In the genomic region with DNA sequence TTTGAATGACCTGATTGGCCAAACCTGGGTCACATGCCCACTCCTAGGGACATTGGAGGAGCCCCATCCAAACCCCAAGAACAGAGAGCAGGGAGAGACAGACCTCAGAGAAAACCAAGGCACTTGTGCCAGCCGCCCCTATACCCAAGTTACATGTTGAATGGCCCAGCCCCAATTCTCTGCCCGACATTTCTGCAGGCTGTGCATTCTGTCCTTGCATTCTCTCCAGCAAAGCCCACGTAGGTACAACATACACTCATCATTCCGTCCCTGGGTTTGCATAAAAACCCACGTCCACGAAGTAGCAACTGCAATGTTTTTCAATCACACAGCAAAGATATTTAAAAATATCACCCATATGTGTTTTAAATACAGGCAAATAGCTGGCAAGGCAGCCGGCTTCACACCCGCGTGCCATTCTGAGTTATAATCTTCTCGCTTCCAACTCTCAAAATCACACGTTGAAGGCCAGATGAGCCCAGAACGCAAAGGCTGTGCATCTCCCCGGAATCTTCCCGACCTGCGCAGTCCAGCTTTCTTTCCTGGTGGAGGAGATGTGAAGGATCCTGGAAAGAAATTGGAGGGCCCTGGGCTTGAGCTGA, we compare ENCODE assay signal across 34 cellular contexts. TPM values are rescaled to one million over a fixed set of nuclear protein-coding genes. Genes with fewer than 3 reads are reported as not detected.
"Had no signal": no experiment of that assay in that cellular context is flagged by ENCODE, and none has a peak within 500 bp of the region (broad histone marks: within the 10 kb centered on the region; RNA-seq: fewer than 3 reads in every experiment).

No MANE protein-coding gene starts in this region.

- H3K4me3 ChIP-seq: left ventricle myocardium inferior, lung, mucosa of descending colon, right atrium auricular region, right lobe of liver, smooth muscle cell, testis, thyroid gland, transverse colon, upper lobe of left lung, vagina had no signal

- H3K4me3 Mint-ChIP-seq: immature natural killer cell; mesothelial cell of epicardium; naive thymus-derived CD8-positive, alpha-beta T cell; nephron; neural crest cell; stimulated activated memory B cell treated with anti-CD40 and anti-IgM and Interleukin-4, amounts not matched to agents 10 μg/mL and 1 μg/mL and 100 μg/mL, for 72 hours; stimulated activated naive CD8-positive, alpha-beta T cell treated with anti-CD3 and anti-CD28 coated beads, Interleukin-15, amount 100 ng/mL, for 72 hours had no signal

- H3K27ac ChIP-seq: left ventricle myocardium inferior, parathyroid adenoma, right atrium auricular region, right lobe of liver, testis, thyroid gland, transverse colon, upper lobe of left lung, vagina had no signal

- H3K36me3 ChIP-seq: left ventricle myocardium inferior, right atrium auricular region, right lobe of liver, thyroid gland, transverse colon, upper lobe of left lung, vagina had no signal

- H3K4me1 ChIP-seq: left ventricle myocardium inferior, parathyroid adenoma, right atrium auricular region, right lobe of liver, testis, thyroid gland, transverse colon, upper lobe of left lung, vagina had no signal

- H3K27ac Mint-ChIP-seq: immature natural killer cell; mesothelial cell of epicardium; naive thymus-derived CD8-positive, alpha-beta T cell; nephron; progenitor cell of endocrine pancreas; stimulated activated memory B cell treated with anti-CD40 and anti-IgM and Interleukin-4, amounts not matched to agents 10 μg/mL and 1 μg/mL and 100 μg/mL, for 72 hours; stimulated activated naive CD8-positive, alpha-beta T cell treated with anti-CD3 and anti-CD28 coated beads, Interleukin-15, amount 100 ng/mL, for 72 hours had no signal

- H3K27me3 ChIP-seq: right atrium auricular region, right lobe of liver, testis, thyroid gland, upper lobe of left lung, vagina had no signal

- H3K9me3 ChIP-seq: left ventricle myocardium inferior, mucosa of descending colon, right atrium auricular region, right lobe of liver, testis, thyroid gland, transverse colon, upper lobe of left lung, vagina had no signal

- ATAC-seq: mucosa of descending colon; naive thymus-derived CD8-positive, alpha-beta T cell; right lobe of liver; stimulated activated memory B cell treated with anti-CD40 and anti-IgM and Interleukin-4, amounts not matched to agents 10 μg/mL and 1 μg/mL and 100 μg/mL, for 72 hours; stimulated activated naive CD8-positive, alpha-beta T cell treated with anti-CD3 and anti-CD28 coated beads, Interleukin-15, amount 100 ng/mL, for 72 hours had no signal

- DNase-seq: immature natural killer cell; islet precursor cell; left ventricle myocardium inferior; mesendoderm; mucosa of descending colon; naive thymus-derived CD8-positive, alpha-beta T cell; nucleus accumbens; right lobe of liver; stimulated activated CD4-positive, alpha-beta T cell treated with anti-CD3 and anti-CD28 coated beads, Interleukin-1b, Interleukin-23, amount 100 ng/mL, for 48 hours; stimulated activated CD4-positive, alpha-beta T cell treated with anti-CD3 and anti-CD28 coated beads, Interleukin-2, amount 100 ng/mL, for 48 hours; stimulated activated CD4-positive, alpha-beta T cell treated with anti-CD3 and anti-CD28 coated beads, Interleukin-4, amount 100 ng/mL, for 4 hours; stimulated activated CD8-positive, alpha-beta memory T cell treated with anti-CD3 and anti-CD28 coated beads, Interleukin-4, amount 100 ng/mL, for 48 hours; stimulated activated naive CD4-positive, alpha-beta T cell treated with Interleukin-2 at 50 U/mL for 16 hours; stimulated activated naive CD8-positive, alpha-beta T cell treated with anti-CD3 and anti-CD28 coated beads, Interleukin-15, amount 100 ng/mL, for 72 hours; substantia nigra; testis; thyroid gland; transverse colon; upper lobe of left lung had no signal

- H3K36me3 Mint-ChIP-seq: immature natural killer cell; mesothelial cell of epicardium; stimulated activated memory B cell treated with anti-CD40 and anti-IgM and Interleukin-4, amounts not matched to agents 10 μg/mL and 1 μg/mL and 100 μg/mL, for 72 hours had no signal

- H3K4me1 Mint-ChIP-seq: immature natural killer cell; mesothelial cell of epicardium; nephron; stimulated activated memory B cell treated with anti-CD40 and anti-IgM and Interleukin-4, amounts not matched to agents 10 μg/mL and 1 μg/mL and 100 μg/mL, for 72 hours; stimulated activated naive CD8-positive, alpha-beta T cell treated with anti-CD3 and anti-CD28 coated beads, Interleukin-15, amount 100 ng/mL, for 72 hours had no signal

RNA-seq across cellular contexts. Expression of a gene that starts 21.9 kb away (rescaled TPM):
- total RNA-seq: kidney epithelial cell, left ventricle myocardium inferior, myocyte, osteocyte, pulmonary artery endothelial cell, renal cortical epithelial cell, right atrium auricular region, smooth muscle cell had no signal
- polyA plus RNA-seq: immature natural killer cell, smooth muscle cell had no signal
